1 cellular context compared by ENCODE assay signal in genomic region chr6:29926795-29927427, GRCh38.
TF ChIP-seq lines count a peak whose summit lies in the region.

No MANE protein-coding gene starts in this region.

TF ChIP-seq in HepG2, 621 proteins besides CTCF, POLR2A, EP300 and RAD21 (continued from another document and continues in another):
- 0 out of 2 replicates have a peak, but pooled peaks have one; percentile 4 for TF ChIP-seq CEBPG (CRISPR knock-in tag; IDR thresholded peaks at IDR 0.05)
- TF ChIP-seq PRMT3 (CRISPR knock-in tag; IDR thresholded peaks at IDR 0.05; ENCODE audit: borderline replicate concordance, low read depth), result no peak; the same call in 1 of the 2 replicates
- no peak for TF ChIP-seq THAP8 (CRISPR knock-in tag; IDR thresholded peaks at IDR 0.05; ENCODE audit: borderline replicate concordance)
- TF ChIP-seq HNRNPLL (IDR thresholded peaks at IDR 0.05; ENCODE audit: low read depth, low read length, poor library complexity, severe bottlenecking), result peak; percentile 55
- peak; percentile 45; the same call in 1 of the 2 replicates for TF ChIP-seq KDM2A (CRISPR knock-in tag; IDR thresholded peaks at IDR 0.05; ENCODE audit: borderline replicate concordance, low read depth)
- no peak; the same call in 1 of the 2 replicates for TF ChIP-seq ZNF547 (CRISPR knock-in tag; IDR thresholded peaks at IDR 0.05)
- no peak for TF ChIP-seq MED13 (CRISPR knock-in tag; IDR thresholded peaks at IDR 0.05)
- TF ChIP-seq MATR3 (CRISPR knock-in tag; IDR thresholded peaks at IDR 0.05), result no peak
- no peak for TF ChIP-seq REXO4 (CRISPR knock-in tag; IDR thresholded peaks at IDR 0.05; ENCODE audit: borderline replicate concordance)
- TF ChIP-seq PRDM15 (CRISPR knock-in tag; IDR thresholded peaks at IDR 0.05), result peak; percentile 84
- no peak for TF ChIP-seq ZNF329 (CRISPR knock-in tag; IDR thresholded peaks at IDR 0.05; ENCODE audit: low read depth)
- TF ChIP-seq ZNF598 (CRISPR knock-in tag; IDR thresholded peaks at IDR 0.05; ENCODE audit: borderline replicate concordance), result no peak
- TF ChIP-seq ZNF619 (CRISPR knock-in tag; IDR thresholded peaks at IDR 0.05), result no peak
- no peak for TF ChIP-seq ZNF75D (CRISPR knock-in tag; IDR thresholded peaks at IDR 0.05; ENCODE audit: borderline replicate concordance)
- TF ChIP-seq RFX3 (CRISPR knock-in tag; IDR thresholded peaks at IDR 0.05), result no peak
- TF ChIP-seq DDIT3 (CRISPR knock-in tag; IDR thresholded peaks at IDR 0.05), result no peak
- no peak for TF ChIP-seq CC2D1A (CRISPR knock-in tag; IDR thresholded peaks at IDR 0.05)
- no peak for TF ChIP-seq ZBTB7B (CRISPR knock-in tag; IDR thresholded peaks at IDR 0.05)
- TF ChIP-seq SP1 (IDR thresholded peaks at IDR 0.05), result no peak
- TF ChIP-seq SP1 (CRISPR knock-in tag; IDR thresholded peaks at IDR 0.05), result no peak
- no peak for TF ChIP-seq ZNF841 (CRISPR knock-in tag; IDR thresholded peaks at IDR 0.05; ENCODE audit: borderline replicate concordance)
- no peak for TF ChIP-seq GZF1 (CRISPR knock-in tag; IDR thresholded peaks at IDR 0.05)
- no peak for TF ChIP-seq ZBTB1 (CRISPR knock-in tag; IDR thresholded peaks at IDR 0.05; ENCODE audit: borderline replicate concordance)
- peak; percentile 26 for TF ChIP-seq SALL1 (CRISPR knock-in tag; IDR thresholded peaks at IDR 0.05)
- peak; percentile 79 for TF ChIP-seq RBFOX2 (IDR thresholded peaks at IDR 0.05; ENCODE audit: low read depth, low read length)
- TF ChIP-seq, protein P1, sequence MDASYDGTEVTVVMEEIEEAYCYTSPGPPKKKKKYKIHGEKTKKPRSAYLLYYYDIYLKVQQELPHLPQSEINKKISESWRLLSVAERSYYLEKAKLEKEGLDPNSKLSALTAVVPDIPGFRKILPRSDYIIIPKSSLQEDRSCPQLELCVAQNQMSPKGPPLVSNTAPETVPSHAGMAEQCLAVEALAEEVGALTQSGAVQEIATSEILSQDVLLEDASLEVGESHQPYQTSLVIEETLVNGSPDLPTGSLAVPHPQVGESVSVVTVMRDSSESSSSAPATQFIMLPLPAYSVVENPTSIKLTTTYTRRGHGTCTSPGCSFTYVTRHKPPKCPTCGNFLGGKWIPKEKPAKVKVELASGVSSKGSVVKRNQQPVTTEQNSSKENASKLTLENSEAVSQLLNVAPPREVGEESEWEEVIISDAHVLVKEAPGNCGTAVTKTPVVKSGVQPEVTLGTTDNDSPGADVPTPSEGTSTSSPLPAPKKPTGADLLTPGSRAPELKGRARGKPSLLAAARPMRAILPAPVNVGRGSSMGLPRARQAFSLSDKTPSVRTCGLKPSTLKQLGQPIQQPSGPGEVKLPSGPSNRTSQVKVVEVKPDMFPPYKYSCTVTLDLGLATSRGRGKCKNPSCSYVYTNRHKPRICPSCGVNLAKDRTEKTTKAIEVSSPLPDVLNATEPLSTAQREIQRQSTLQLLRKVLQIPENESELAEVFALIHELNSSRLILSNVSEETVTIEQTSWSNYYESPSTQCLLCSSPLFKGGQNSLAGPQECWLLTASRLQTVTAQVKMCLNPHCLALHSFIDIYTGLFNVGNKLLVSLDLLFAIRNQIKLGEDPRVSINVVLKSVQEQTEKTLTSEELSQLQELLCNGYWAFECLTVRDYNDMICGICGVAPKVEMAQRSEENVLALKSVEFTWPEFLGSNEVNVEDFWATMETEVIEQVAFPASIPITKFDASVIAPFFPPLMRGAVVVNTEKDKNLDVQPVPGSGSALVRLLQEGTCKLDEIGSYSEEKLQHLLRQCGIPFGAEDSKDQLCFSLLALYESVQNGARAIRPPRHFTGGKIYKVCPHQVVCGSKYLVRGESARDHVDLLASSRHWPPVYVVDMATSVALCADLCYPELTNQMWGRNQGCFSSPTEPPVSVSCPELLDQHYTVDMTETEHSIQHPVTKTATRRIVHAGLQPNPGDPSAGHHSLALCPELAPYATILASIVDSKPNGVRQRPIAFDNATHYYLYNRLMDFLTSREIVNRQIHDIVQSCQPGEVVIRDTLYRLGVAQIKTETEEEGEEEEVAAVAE (CRISPR knock-in tag; IDR thresholded peaks at IDR 0.05; ENCODE audit: borderline replicate concordance), result no peak
- TF ChIP-seq ZNF776 (CRISPR knock-in tag; IDR thresholded peaks at IDR 0.05), result no peak
- no peak for TF ChIP-seq SSRP1 (CRISPR knock-in tag; IDR thresholded peaks at IDR 0.05)
- no peak for TF ChIP-seq NFRKB (IDR thresholded peaks at IDR 0.05)
- TF ChIP-seq ZNF788 (CRISPR knock-in tag; IDR thresholded peaks at IDR 0.05; ENCODE audit: borderline replicate concordance), result no peak
- no peak for TF ChIP-seq SMAD9 (CRISPR knock-in tag; IDR thresholded peaks at IDR 0.05)
- TF ChIP-seq, protein P2, sequence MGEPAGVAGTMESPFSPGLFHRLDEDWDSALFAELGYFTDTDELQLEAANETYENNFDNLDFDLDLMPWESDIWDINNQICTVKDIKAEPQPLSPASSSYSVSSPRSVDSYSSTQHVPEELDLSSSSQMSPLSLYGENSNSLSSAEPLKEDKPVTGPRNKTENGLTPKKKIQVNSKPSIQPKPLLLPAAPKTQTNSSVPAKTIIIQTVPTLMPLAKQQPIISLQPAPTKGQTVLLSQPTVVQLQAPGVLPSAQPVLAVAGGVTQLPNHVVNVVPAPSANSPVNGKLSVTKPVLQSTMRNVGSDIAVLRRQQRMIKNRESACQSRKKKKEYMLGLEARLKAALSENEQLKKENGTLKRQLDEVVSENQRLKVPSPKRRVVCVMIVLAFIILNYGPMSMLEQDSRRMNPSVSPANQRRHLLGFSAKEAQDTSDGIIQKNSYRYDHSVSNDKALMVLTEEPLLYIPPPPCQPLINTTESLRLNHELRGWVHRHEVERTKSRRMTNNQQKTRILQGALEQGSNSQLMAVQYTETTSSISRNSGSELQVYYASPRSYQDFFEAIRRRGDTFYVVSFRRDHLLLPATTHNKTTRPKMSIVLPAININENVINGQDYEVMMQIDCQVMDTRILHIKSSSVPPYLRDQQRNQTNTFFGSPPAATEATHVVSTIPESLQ (CRISPR knock-in tag; conservative IDR thresholded peaks at IDR 0.05), result no peak
- TF ChIP-seq PTBP1 (IDR thresholded peaks at IDR 0.05; ENCODE audit: low read depth, low read length, poor library complexity, severe bottlenecking), result no peak
- TF ChIP-seq KLF15 (CRISPR knock-in tag; IDR thresholded peaks at IDR 0.05; ENCODE audit: borderline replicate concordance), result no peak; the same call in 1 of the 2 replicates
- TF ChIP-seq GPN1 (CRISPR knock-in tag; IDR thresholded peaks at IDR 0.05; ENCODE audit: borderline replicate concordance), result no peak
- TF ChIP-seq ZBTB8A (CRISPR knock-in tag; IDR thresholded peaks at IDR 0.05; ENCODE audit: borderline replicate concordance, low read depth), result no peak
- TF ChIP-seq JUND (CRISPR knock-in tag; IDR thresholded peaks at IDR 0.05), result no peak
- TF ChIP-seq, protein P3, sequence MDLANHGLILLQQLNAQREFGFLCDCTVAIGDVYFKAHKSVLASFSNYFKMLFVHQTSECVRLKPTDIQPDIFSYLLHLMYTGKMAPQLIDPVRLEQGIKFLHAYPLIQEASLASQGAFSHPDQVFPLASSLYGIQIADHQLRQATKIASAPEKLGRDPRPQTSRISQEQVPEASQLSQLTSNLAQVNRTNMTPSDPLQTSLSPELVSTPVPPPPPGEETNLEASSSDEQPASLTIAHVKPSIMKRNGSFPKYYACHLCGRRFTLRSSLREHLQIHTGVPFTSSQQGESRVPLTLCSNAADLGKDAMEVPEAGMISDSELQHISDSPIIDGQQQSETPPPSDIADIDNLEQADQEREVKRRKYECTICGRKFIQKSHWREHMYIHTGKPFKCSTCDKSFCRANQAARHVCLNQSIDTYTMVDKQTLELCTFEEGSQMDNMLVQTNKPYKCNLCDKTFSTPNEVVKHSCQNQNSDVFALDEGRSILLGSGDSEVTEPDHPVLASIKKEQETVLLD (CRISPR knock-in tag; IDR thresholded peaks at IDR 0.05; ENCODE audit: low read depth), result no peak
- peak; percentile 85 for TF ChIP-seq YY1 (IDR thresholded peaks at IDR 0.05; ENCODE audit: insufficient read depth, insufficient replicate concordance, low read depth, low read length)
- TF ChIP-seq, protein P4, sequence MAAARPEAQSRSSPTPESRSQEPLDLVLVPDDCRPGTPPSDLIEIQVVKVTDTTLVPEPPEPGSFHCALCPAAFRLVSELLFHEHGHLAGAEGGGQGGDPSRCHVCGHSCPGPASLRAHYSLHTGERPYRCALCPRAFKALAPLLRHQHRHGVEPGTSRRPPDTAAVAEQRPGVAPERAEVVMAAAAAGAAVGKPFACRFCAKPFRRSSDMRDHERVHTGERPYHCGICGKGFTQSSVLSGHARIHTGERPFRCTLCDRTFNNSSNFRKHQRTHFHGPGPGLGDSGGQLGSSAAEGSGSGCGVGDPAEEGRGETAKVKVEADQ (CRISPR knock-in tag; IDR thresholded peaks at IDR 0.05; ENCODE audit: borderline replicate concordance), result no peak
- no peak for TF ChIP-seq RAD51 (IDR thresholded peaks at IDR 0.05; ENCODE audit: borderline replicate concordance)
- TF ChIP-seq CCDC6 (CRISPR knock-in tag; IDR thresholded peaks at IDR 0.05), result no peak; the same call in 1 of the 2 replicates
- TF ChIP-seq ZHX2 (IDR thresholded peaks at IDR 0.05; ENCODE audit: low read depth), result no peak
- TF ChIP-seq ZHX2 (CRISPR knock-in tag; IDR thresholded peaks at IDR 0.05; ENCODE audit: borderline replicate concordance), result no peak
- TF ChIP-seq ZNF180 (CRISPR knock-in tag; IDR thresholded peaks at IDR 0.05; ENCODE audit: borderline replicate concordance, low read depth), result no peak
- TF ChIP-seq KDM5A (IDR thresholded peaks at IDR 0.05; ENCODE audit: borderline replicate concordance, low read length), result no peak; the same call in 1 of the 2 replicates
- TF ChIP-seq ATF7 (IDR thresholded peaks at IDR 0.05), result no peak
- TF ChIP-seq ATF7 (CRISPR knock-in tag; IDR thresholded peaks at IDR 0.05), result no peak
- no peak for TF ChIP-seq ARNT (IDR thresholded peaks at IDR 0.05)
- no peak for TF ChIP-seq ZNF317 (CRISPR knock-in tag; IDR thresholded peaks at IDR 0.05)
